ENCODE assay signal across 7 cellular contexts in genomic region chr9:121495976-121496375, GRCh38. TPM values are rescaled to one million over a fixed set of nuclear protein-coding genes. Genes with fewer than 3 reads are reported as not detected.
"Had no signal": no experiment of that assay in that cellular context is flagged by ENCODE, and none has a peak within 500 bp of the region (broad histone marks: within the 10 kb centered on the region; RNA-seq: fewer than 3 reads in every experiment).

No MANE protein-coding gene starts in this region.

- H3K27ac ChIP-seq: GM23248 had no signal

- ATAC-seq: HCT116 had no signal

- H3K36me3 Mint-ChIP-seq: IgD-negative memory B cell had no signal

- H3K27ac Mint-ChIP-seq: IgD-negative memory B cell had no signal

- H3K4me3 Mint-ChIP-seq: IgD-negative memory B cell had no signal

- DNase-seq: GM23248, GOT3, H7 had no signal

- H3K4me3 ChIP-seq: GM23248, HAP-1 had no signal

- H3K36me3 ChIP-seq: HAP-1 had no signal

RNA-seq across cellular contexts. Expression of gene GGTA1, which starts 3.7 kb away (rescaled TPM):
- total RNA-seq: GM23248, H7, HT-29 had no signal
